ENCODE assay signal across 8 cellular contexts in the genomic region with DNA sequence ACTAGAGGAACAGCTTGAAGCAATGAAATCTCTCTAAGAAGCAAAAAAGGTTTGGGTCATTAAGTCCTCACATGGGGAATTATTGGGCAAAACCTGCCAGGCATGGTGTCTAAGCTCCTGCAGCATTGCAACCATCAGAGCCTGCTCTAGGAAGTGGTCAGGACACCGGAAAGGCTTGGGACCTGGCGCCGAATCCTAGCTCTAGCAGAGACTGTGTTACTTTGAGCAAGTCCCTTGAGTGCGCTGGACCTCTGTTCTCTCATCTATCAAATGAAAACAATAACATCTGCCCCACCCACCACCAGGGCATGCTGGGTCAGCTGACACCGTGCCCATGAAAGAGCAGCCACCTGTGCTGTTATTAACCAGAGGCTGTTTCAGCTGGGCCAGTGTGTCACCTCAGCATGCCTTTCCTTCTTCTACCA. TPM values are rescaled to one million over a fixed set of nuclear protein-coding genes. Genes with fewer than 3 reads are reported as not detected.
DNase-seq lines count a peak whose midpoint lies in the region; ATAC-seq and TF ChIP-seq lines count a peak whose summit lies in the region.

No MANE protein-coding gene starts in this region.

- peak; percentile 4 to 8 for ATAC-seq in right cardiac atrium
- ATAC-seq in GM21825 (IDR thresholded peaks at IDR 0.05; ENCODE audit: unreplicated experiment) = no peak
- no peak for ATAC-seq in HG02763 (IDR thresholded peaks at IDR 0.05; ENCODE audit: unreplicated experiment)
- ATAC-seq in omental fat pad (ENCODE audit: low FRiP score) = no peak

- H3K27me3 ChIP-seq in right cardiac atrium (ENCODE audit: control insufficient read depth, insufficient read depth) = no peaks in the 10 kb centered on the region

- 61% methylated on average over 5 of the region's 5 CpGs for WGBS in right cardiac atrium

- peaks cover 17% of the 10 kb centered on the region for H3K4me1 ChIP-seq in HEK293 (ENCODE audit: control insufficient read depth, insufficient read depth, low read length)
- peaks cover 40% of the 10 kb centered on the region for H3K4me1 ChIP-seq in right cardiac atrium (ENCODE audit: control insufficient read depth, insufficient read depth, low read length)

- TF ChIP-seq CTCF in HEK293 (tag by site-specific recombination; IDR thresholded peaks at IDR 0.05) = no peak
- TF ChIP-seq CTCF in omental fat pad (IDR thresholded peaks at IDR 0.05) = no peak

- POLR2A ChIA-PET in HEK293 (lab: Yijun Ruan, JAX) = interaction anchor here (4.6 kb wide), 1 partner anchor 51 kb away, joined by 23 read pairs; a partner anchor contains a TSS

- DNase-seq in SHP77 (lab: John Stamatoyannopoulos, UW) = peak; percentile 6 to 33
- no peak for DNase-seq in right cardiac atrium
- DNase-seq in head of caudate nucleus = no peak
- no peak for DNase-seq in omental fat pad (ENCODE audit: low spot score)

- 0 out of 2 replicates have a peak overlapping the region, but pooled peaks have one; percentile 25 for H3K27ac ChIP-seq in HEK293 (ENCODE audit: extremely low read depth, low read depth, low read length)
- H3K27ac ChIP-seq in right cardiac atrium (ENCODE audit: low read length) = peak overlapping the region; percentile 97
- H3K27ac ChIP-seq in skin epidermis = peak overlapping the region in 19 of 21 experiments; percentile 15 to 88 (median 78)

- CTCF ChIA-PET in HEK293 (lab: Yijun Ruan, JAX) = interaction anchor here (0.9 to 2.2 kb wide), 9 partner anchors 9 to 275 kb away, joined by 3 to 8 read pairs (median 4); a partner anchor contains a TSS

- H3K9me3 ChIP-seq in HEK293 (ENCODE audit: control insufficient read depth, insufficient read depth, low read depth, low read length) (no peaks in the 10 kb centered on the region), right cardiac atrium (ENCODE audit: control insufficient read depth, low read length) (no peaks in the 10 kb centered on the region)

- intact Hi-C loops in right cardiac atrium (cut with DNase I) = no loop called here
- intact Hi-C loops in head of caudate nucleus (cut with DNase I) = no loop called here

- peaks cover 4 to 61% of the 10 kb centered on the region in 2 experiments; a peak in 2 of 3 replicates for H3K36me3 ChIP-seq in HEK293 (ENCODE audit: control insufficient read depth in 2 of 2, insufficient read depth in 1 of 2, low read length in 2 of 2)

- no peak overlapping the region for H3K4me3 ChIP-seq in HEK293 (ENCODE audit: low read depth, low read length)
- H3K4me3 ChIP-seq in right cardiac atrium (ENCODE audit: low read length) = no peak overlapping the region
- H3K4me3 ChIP-seq in skin epidermis = no peak overlapping the region

TF ChIP-seq in HEK293, 187 proteins besides CTCF, POLR2A, EP300 and RAD21:
- TF ChIP-seq ZNF514 (tag by site-specific recombination; IDR thresholded peaks at IDR 0.05) (no peak), ZNF626 (tag by site-specific recombination; IDR thresholded peaks at IDR 0.05) (no peak), ZNF664 (tag by site-specific recombination; IDR thresholded peaks at IDR 0.05) (no peak), ZBTB20 (tag by site-specific recombination; IDR thresholded peaks at IDR 0.05) (no peak), ZIC2 (tag by site-specific recombination; IDR thresholded peaks at IDR 0.05) (no peak), ZNF658 (tag by site-specific recombination; IDR thresholded peaks at IDR 0.05) (no peak), ZFP69B (tag by site-specific recombination; IDR thresholded peaks at IDR 0.05) (no peak), GLIS2 (tag by site-specific recombination; IDR thresholded peaks at IDR 0.05) (no peak), ZNF157 (tag by site-specific recombination; IDR thresholded peaks at IDR 0.05) (no peak), ZNF23 (tag by site-specific recombination; IDR thresholded peaks at IDR 0.05; ENCODE audit: borderline replicate concordance) (no peak)
- TF ChIP-seq, protein P1, sequence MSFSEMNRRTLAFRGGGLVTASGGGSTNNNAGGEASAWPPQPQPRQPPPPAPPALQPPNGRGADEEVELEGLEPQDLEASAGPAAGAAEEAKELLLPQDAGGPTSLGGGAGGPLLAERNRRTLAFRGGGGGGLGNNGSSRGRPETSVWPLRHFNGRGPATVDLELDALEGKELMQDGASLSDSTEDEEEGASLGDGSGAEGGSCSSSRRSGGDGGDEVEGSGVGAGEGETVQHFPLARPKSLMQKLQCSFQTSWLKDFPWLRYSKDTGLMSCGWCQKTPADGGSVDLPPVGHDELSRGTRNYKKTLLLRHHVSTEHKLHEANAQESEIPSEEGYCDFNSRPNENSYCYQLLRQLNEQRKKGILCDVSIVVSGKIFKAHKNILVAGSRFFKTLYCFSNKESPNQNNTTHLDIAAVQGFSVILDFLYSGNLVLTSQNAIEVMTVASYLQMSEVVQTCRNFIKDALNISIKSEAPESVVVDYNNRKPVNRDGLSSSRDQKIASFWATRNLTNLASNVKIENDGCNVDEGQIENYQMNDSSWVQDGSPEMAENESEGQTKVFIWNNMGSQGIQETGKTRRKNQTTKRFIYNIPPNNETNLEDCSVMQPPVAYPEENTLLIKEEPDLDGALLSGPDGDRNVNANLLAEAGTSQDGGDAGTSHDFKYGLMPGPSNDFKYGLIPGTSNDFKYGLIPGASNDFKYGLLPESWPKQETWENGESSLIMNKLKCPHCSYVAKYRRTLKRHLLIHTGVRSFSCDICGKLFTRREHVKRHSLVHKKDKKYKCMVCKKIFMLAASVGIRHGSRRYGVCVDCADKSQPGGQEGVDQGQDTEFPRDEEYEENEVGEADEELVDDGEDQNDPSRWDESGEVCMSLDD (tag by site-specific recombination; IDR thresholded peaks at IDR 0.05) = no peak
- TF ChIP-seq, protein P2, sequence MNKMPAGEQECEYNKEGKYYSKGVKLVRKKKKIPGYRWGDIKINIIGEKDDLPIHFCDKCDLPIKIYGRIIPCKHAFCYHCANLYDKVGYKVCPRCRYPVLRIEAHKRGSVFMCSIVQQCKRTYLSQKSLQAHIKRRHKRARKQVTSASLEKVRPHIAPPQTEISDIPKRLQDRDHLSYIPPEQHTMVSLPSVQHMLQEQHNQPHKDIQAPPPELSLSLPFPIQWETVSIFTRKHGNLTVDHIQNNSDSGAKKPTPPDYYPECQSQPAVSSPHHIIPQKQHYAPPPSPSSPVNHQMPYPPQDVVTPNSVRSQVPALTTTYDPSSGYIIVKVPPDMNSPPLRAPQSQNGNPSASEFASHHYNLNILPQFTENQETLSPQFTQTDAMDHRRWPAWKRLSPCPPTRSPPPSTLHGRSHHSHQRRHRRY (tag by site-specific recombination; IDR thresholded peaks at IDR 0.05) = no peak
- TF ChIP-seq, protein P3, sequence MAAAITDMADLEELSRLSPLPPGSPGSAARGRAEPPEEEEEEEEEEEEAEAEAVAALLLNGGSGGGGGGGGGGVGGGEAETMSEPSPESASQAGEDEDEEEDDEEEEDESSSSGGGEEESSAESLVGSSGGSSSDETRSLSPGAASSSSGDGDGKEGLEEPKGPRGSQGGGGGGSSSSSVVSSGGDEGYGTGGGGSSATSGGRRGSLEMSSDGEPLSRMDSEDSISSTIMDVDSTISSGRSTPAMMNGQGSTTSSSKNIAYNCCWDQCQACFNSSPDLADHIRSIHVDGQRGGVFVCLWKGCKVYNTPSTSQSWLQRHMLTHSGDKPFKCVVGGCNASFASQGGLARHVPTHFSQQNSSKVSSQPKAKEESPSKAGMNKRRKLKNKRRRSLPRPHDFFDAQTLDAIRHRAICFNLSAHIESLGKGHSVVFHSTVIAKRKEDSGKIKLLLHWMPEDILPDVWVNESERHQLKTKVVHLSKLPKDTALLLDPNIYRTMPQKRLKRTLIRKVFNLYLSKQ (tag by site-specific recombination; IDR thresholded peaks at IDR 0.05; ENCODE audit: borderline replicate concordance) = no peak

RNA-seq across cellular contexts. Expression of a gene that starts 6.3 kb away (rescaled TPM):
- total RNA-seq in right cardiac atrium (10 to 100 TPM; 77.8 to 90.0 (median 84.8) TPM), omental fat pad (10 to 100 TPM; 34.5 to 52.1 (median 43.2) TPM)
- 37.0 TPM for polyA plus RNA-seq in right cardiac atrium

RNA-seq across cellular contexts. Expression of a gene that starts 6.5 kb away (rescaled TPM):
- total RNA-seq in right cardiac atrium (10 to 100 TPM; 52.2 to 60.5 (median 56.0) TPM), omental fat pad (100 to 1,000 TPM in 3 of 4 donors, 10 to 100 TPM in 1; 80.9 to 117 (median 105) TPM)
- 30.3 TPM for polyA plus RNA-seq in right cardiac atrium

RNA-seq across cellular contexts. Expression of a gene that starts 45.8 kb away (rescaled TPM):
- total RNA-seq in right cardiac atrium = 10 to 100 TPM; 57.8 to 63.8 (median 60.4) TPM
- polyA plus RNA-seq in right cardiac atrium = 41.1 TPM
- total RNA-seq in omental fat pad = 10 to 100 TPM; 64.8 to 97.7 (median 84.3) TPM

RNA-seq across cellular contexts. Expression of a gene that starts 50.9 kb away (rescaled TPM):
- total RNA-seq in right cardiac atrium (100 to 1,000 TPM; 142 to 184 (median 156) TPM), omental fat pad (100 to 1,000 TPM; 116 to 149 (median 125) TPM)
- 61.9 TPM for polyA plus RNA-seq in right cardiac atrium

Comparison
In these comparisons a context has a peak if more than half of its experiments do, and no peak if none do; other contexts are left out.
1. H3K27ac ChIP-seq: peak in every context shown above with its lines; median percentile 97 in right cardiac atrium; 78 in skin epidermis; 25 in HEK293.
2. DNase-seq: peak in SHP77 (2 of 2); none in right cardiac atrium (0 of 3), head of caudate nucleus (0 of 42) and omental fat pad (single experiment).
3. ATAC-seq: peak in right cardiac atrium (2 of 2); none in GM21825 (single experiment), HG02763 (single experiment) and omental fat pad (single experiment).